9 cellular contexts compared by ENCODE assay signal in the genomic region with DNA sequence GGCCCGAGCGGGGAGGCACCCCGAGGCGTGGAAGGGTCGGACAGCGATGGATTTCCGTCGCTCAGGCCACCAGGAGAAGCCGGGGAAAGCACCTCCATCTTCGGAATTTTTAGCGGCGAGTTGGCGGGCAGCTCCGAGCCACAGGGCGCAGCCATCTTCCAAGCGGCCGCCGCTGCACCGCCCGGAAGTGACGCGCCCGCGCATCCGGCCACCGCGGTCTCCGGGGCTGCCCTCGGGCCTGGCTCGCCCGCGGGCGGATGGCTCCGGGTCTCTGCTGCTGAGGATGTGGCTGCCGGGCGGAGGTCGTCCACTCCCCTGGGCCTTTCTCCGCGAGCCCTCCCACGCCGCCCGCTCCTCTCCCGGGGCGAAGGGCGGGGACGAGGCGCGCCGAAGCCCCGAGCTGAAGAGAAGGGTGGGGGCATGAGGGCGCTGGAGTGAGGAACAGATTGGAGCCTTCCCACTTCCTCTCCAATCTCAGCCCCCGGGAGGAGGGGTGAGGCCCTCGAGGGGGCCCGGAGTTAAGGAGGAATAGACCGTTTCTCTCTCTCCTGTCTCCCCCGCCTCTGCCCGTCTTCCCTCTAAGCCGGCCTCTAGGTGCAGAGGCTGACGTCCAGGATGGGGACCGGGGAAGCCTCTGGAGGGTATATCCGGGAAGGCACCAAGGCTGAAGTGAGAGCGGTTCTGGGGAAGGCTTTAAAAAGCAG. TPM values are rescaled to one million over a fixed set of nuclear protein-coding genes. Genes with fewer than 3 reads are reported as not detected.
DNase-seq lines count a peak whose midpoint lies in the region; ATAC-seq, FAIRE-seq and TF ChIP-seq lines count a peak whose summit lies in the region.
"Had no signal": no experiment of that assay in that cellular context is flagged by ENCODE, and none has a peak within 500 bp of the region (broad histone marks: within the 10 kb centered on the region; RNA-seq: fewer than 3 reads in every experiment).

A gene (minus strand): TSS at position 181 of the 704 bp plus-strand sequence. CDS start 26 bp downstream, at position 155.

- H3K79me2 ChIP-seq in HepG2 (ENCODE audit: insufficient read depth, low read length): peaks cover 46% of the 10 kb centered on the region

- no peak for FAIRE-seq in HepG2 (lab: Jason Lieb, UNC)
- FAIRE-seq: colon had no signal

- peak within 1 kb of the TSS; percentile 93 for H3K4me3 Mint-ChIP-seq in dendritic cell treated with granulocyte-macrophage colony-stimulating factor and Interleukin-4, amounts not matched to agents 40 ng/mL and 50 ng/mL, for 4 days

- peaks cover 20% of the 10 kb centered on the region for H4K20me1 ChIP-seq in HepG2 (ENCODE audit: insufficient read depth, low read length)

- no TSS peak for BruUV-seq in HepG2 (replicated peaks; lab: Mats Ljungman, UMichigan)

- H3K36me3 Mint-ChIP-seq in dendritic cell treated with granulocyte-macrophage colony-stimulating factor and Interleukin-4, amounts not matched to agents 40 ng/mL and 50 ng/mL, for 4 days (ENCODE audit: low read depth): peaks cover 13% of the 10 kb centered on the region

- no peaks in the 10 kb centered on the region for H3K9me3 Mint-ChIP-seq in dendritic cell treated with granulocyte-macrophage colony-stimulating factor and Interleukin-4, amounts not matched to agents 40 ng/mL and 50 ng/mL, for 4 days

- DNase-seq in AG10803 (ENCODE audit: low read depth) (peak; percentile 73), NCI-H510A treated with DMSO at 0.1 percent for 48 hours (lab: John Stamatoyannopoulos, UW) (peak; percentile 69), HepG2 (ENCODE audit: low spot score) (peak; percentile 46)
- DNase-seq in activated CD4-positive, alpha-beta T cell treated with anti-CD3 and anti-CD28 coated beads, Interleukin-2, amount 50 U/mL, for 1 hour: peak; percentile 73
- DNase-seq in stimulated activated CD4-positive, alpha-beta T cell treated with anti-CD3 and anti-CD28 coated beads, Interleukin-4, amount 100 ng/mL, for 1 hour: peak; percentile 80

- peak within 1 kb of the TSS; percentile 77 for H3K4me3 ChIP-seq in AG10803 (ENCODE audit: low read length)
- H3K4me3 ChIP-seq in HepG2 (replicated peaks in 1 of 3; ENCODE audit: insufficient read depth in 1 of 3, low read depth in 2 of 3, low read length in 3 of 3): peak within 1 kb of the TSS; percentile 94 to 96 (median 96)

- H2AFZ ChIP-seq in HepG2 (ENCODE audit: low read length): peak within 1 kb of the TSS; percentile 37

- TF ChIP-seq CTCF in AG10803 (conservative IDR thresholded peaks at IDR 0.05; ENCODE audit: low read length) (no peak), HepG2 (CRISPR knock-in tag; IDR thresholded peaks at IDR 0.05) (no peak; the same call in 1 of the 2 replicates)

- TF ChIP-seq EP300 in HepG2 (IDR thresholded peaks at IDR 0.05; ENCODE audit: low read depth in 2 of 2, low read length in 2 of 2) (peak in 1 of 2 experiments; percentile 10; a peak in 1 of 4 replicates), HepG2 (CRISPR knock-in tag; IDR thresholded peaks at IDR 0.05; ENCODE audit: borderline replicate concordance) (no peak)

- peaks cover 16% of the 10 kb centered on the region for H3K4me1 Mint-ChIP-seq in dendritic cell treated with granulocyte-macrophage colony-stimulating factor and Interleukin-4, amounts not matched to agents 40 ng/mL and 50 ng/mL, for 4 days (ENCODE audit: low read depth)

- H3K9ac ChIP-seq in HepG2 (ENCODE audit: insufficient read depth, low read depth, low read length): peak within 1 kb of the TSS; percentile 88

- CTCF ChIA-PET in HepG2 (lab: Yijun Ruan, JAX; ENCODE audit: low intra/inter-chr PET ratio, low total read pairs): interaction anchor here (0.9 kb wide), 1 partner anchor 54 kb away, joined by 3 read pairs; no protein-coding TSS in a partner anchor

- POLR2A ChIA-PET in HepG2 (lab: Yijun Ruan, JAX): interaction anchor here (0.6 to 2.7 kb wide), 12 partner anchors 15 to 160 kb away, joined by 3 to 14 read pairs (median 5); a partner anchor contains a TSS

- peak; percentile 83 to 96 for TF ChIP-seq POLR2A in HepG2 (IDR thresholded peaks at IDR 0.05; ENCODE audit: insufficient read depth in 1 of 2, low read depth in 2 of 2, low read length in 2 of 2)

- H3K4me1 ChIP-seq in HepG2 (ENCODE audit: insufficient read depth, low read length): peaks cover 46% of the 10 kb centered on the region

- H3K36me3 ChIP-seq in HepG2 (replicated peaks in 1 of 2; ENCODE audit: control insufficient read depth in 1 of 2, insufficient read depth in 2 of 2, low read length in 2 of 2): no peaks in the 10 kb centered on the region

- H3K27ac ChIP-seq in HepG2 (ENCODE audit: extremely low read length, insufficient read depth, low read length): peak within 1 kb of the TSS; percentile 88

- H3K27me3 Mint-ChIP-seq in dendritic cell treated with granulocyte-macrophage colony-stimulating factor and Interleukin-4, amounts not matched to agents 40 ng/mL and 50 ng/mL, for 4 days: peaks cover 28% of the 10 kb centered on the region

- no peaks in the 10 kb centered on the region for H3K9me3 ChIP-seq in HepG2 (ENCODE audit: low read length)

- 0% methylated on average over 18 of the region's 62 CpGs for WGBS in HepG2 (ENCODE audit: low lambda C conversion rate)

- ATAC-seq in GM18909 (IDR thresholded peaks at IDR 0.05; ENCODE audit: poor library complexity, unreplicated experiment) (peak; percentile 92), HG03139 (IDR thresholded peaks at IDR 0.05; ENCODE audit: unreplicated experiment) (peak; percentile 83), HepG2 (peak; percentile 98)

- intact Hi-C loops in dendritic cell treated with granulocyte-macrophage colony-stimulating factor and Interleukin-4, amounts not matched to agents 40 ng/mL and 50 ng/mL, for 4 days (cut with micrococcal nuclease): loop anchor here (1.0 kb wide), 1 partner anchor 127 kb away; a partner anchor contains a TSS
- intact Hi-C loops in HepG2 (cut with micrococcal nuclease; ENCODE audit: unreplicated experiment): loop anchor here (2.0 kb wide), 1 partner anchor 36 kb away; no protein-coding TSS in a partner anchor

- TF ChIP-seq RAD21 in HepG2 (CRISPR knock-in tag; IDR thresholded peaks at IDR 0.05): no peak

- H3K27me3 ChIP-seq in HepG2 (ENCODE audit: control insufficient read depth in 1 of 2, insufficient read depth in 2 of 2, low read length in 2 of 2): no peaks in the 10 kb centered on the region; a peak in 1 of 5 replicates

- peak within 1 kb of the TSS; percentile 97 for H3K4me2 ChIP-seq in HepG2 (ENCODE audit: low read depth, low read length)

- peak within 1 kb of the TSS; percentile 94 for H3K27ac Mint-ChIP-seq in dendritic cell treated with granulocyte-macrophage colony-stimulating factor and Interleukin-4, amounts not matched to agents 40 ng/mL and 50 ng/mL, for 4 days

- in situ Hi-C loops in HepG2 (cut with HindIII; ENCODE audit: extremely low pct_ligation_motif_present, low pct_unique_long_range_greater_than_20kb): no loop called here

TF ChIP-seq in HepG2, 621 proteins besides CTCF, POLR2A, EP300 and RAD21 (continues in another document):
- TF ChIP-seq ZNF329 (CRISPR knock-in tag; IDR thresholded peaks at IDR 0.05; ENCODE audit: low read depth): peak; percentile 48; the same call in 1 of the 2 replicates
- no peak for TF ChIP-seq ZNF124 (CRISPR knock-in tag; IDR thresholded peaks at IDR 0.05)
- TF ChIP-seq NR2C2 (CRISPR knock-in tag; IDR thresholded peaks at IDR 0.05; ENCODE audit: borderline replicate concordance): peak; percentile 41; the same call in 1 of the 2 replicates
- TF ChIP-seq ZNF558 (CRISPR knock-in tag; IDR thresholded peaks at IDR 0.05; ENCODE audit: borderline replicate concordance): peak; percentile 63; the same call in 1 of the 2 replicates
- TF ChIP-seq KDM6A (CRISPR knock-in tag; IDR thresholded peaks at IDR 0.05; ENCODE audit: low read depth): no peak; the same call in 1 of the 2 replicates
- TF ChIP-seq, protein P1, sequence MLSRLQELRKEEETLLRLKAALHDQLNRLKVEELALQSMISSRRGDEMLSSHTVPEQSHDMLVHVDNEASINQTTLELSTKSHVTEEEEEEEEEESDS (CRISPR knock-in tag; IDR thresholded peaks at IDR 0.05; ENCODE audit: borderline replicate concordance): no peak
- no peak; the same call in 1 of the 2 replicates for TF ChIP-seq HCFC1 (IDR thresholded peaks at IDR 0.05; ENCODE audit: low read depth, low read length)
- TF ChIP-seq FOSL2 (CRISPR knock-in tag; IDR thresholded peaks at IDR 0.05): 0 out of 2 replicates have a peak, but pooled peaks have one; percentile 26
- TF ChIP-seq ZNF788 (CRISPR knock-in tag; IDR thresholded peaks at IDR 0.05; ENCODE audit: borderline replicate concordance): peak; percentile 80; the same call in 1 of the 2 replicates
- peak; percentile 62; the same call in 1 of the 2 replicates for TF ChIP-seq IRF2 (CRISPR knock-in tag; IDR thresholded peaks at IDR 0.05)
- no peak for TF ChIP-seq RNF2 (conservative IDR thresholded peaks at IDR 0.05; ENCODE audit: low read depth)
- no peak for TF ChIP-seq CBX2 (IDR thresholded peaks at IDR 0.05; ENCODE audit: low read depth, low read length)
- TF ChIP-seq CBX2 (CRISPR knock-in tag; IDR thresholded peaks at IDR 0.05; ENCODE audit: low read depth): peak; percentile 43; the same call in 1 of the 2 replicates

RNA-seq across cellular contexts. Expression of the gene that starts here (rescaled TPM):
- total RNA-seq in HepG2 (2016; rRNA removed; fragmentation: Illumina TruSeq; extraction: Trizol): 6.8 and 10.1 TPM in 2 replicates
- total RNA-seq in HepG2 (2016; cell fraction: cytosol; rRNA removed; fragmentation: Illumina TruSeq; extraction: Trizol; ENCODE audit: low read depth): 2.0 and 2.6 TPM in 2 replicates
- total RNA-seq in HepG2 (2016; cell fraction: insoluble cytoplasmic fraction; rRNA removed; fragmentation: Illumina TruSeq; extraction: Trizol): 5.6 and 10.3 TPM in 2 replicates
- total RNA-seq in HepG2 (2016; cell fraction: membrane; rRNA removed; fragmentation: Illumina TruSeq; extraction: Trizol): 4.5 and 5.1 TPM in 2 replicates
- total RNA-seq in HepG2 (2016; cell fraction: nucleus; rRNA removed; fragmentation: Illumina TruSeq; extraction: Trizol): 15.8 and 18.9 TPM in 2 replicates
- polyA plus RNA-seq in HepG2 (2011; rRNA removed): 7.5 and 8.7 TPM in 2 replicates
- polyA plus RNA-seq in HepG2 (2011; cell fraction: cytosol; rRNA removed): 2.1 and 2.7 TPM in 2 replicates
- polyA plus RNA-seq in HepG2 (2011; cell fraction: nucleus; rRNA removed): 19.4 and 25.6 TPM in 2 replicates
- 6.6 and 7.1 TPM in 2 replicates for polyA plus RNA-seq in HepG2 (2012)
- 1.8 and 2.2 TPM in 2 replicates for polyA plus RNA-seq in HepG2 (2016; cell fraction: cytosol; fragmentation: Illumina TruSeq; extraction: Trizol; ENCODE audit: low read depth)
- 7.1 and 7.6 TPM in 2 replicates for polyA plus RNA-seq in HepG2 (2016; cell fraction: insoluble cytoplasmic fraction; fragmentation: Illumina TruSeq; extraction: Trizol; ENCODE audit: low read depth)
- 3.7 and 3.8 TPM in 2 replicates for polyA plus RNA-seq in HepG2 (2016; cell fraction: membrane; fragmentation: Illumina TruSeq; extraction: Trizol; ENCODE audit: low read depth)
- 45.5 and 49.8 TPM in 2 replicates for polyA plus RNA-seq in HepG2 (2016; cell fraction: nucleus; fragmentation: Illumina TruSeq; extraction: Trizol; ENCODE audit: insufficient read depth, low read depth)
- 1.6 and 4.0 TPM in 2 replicates for polyA minus RNA-seq in HepG2 (2011; rRNA and poly(A)+ RNA removed; ENCODE audit: low replicate concordance)
- polyA minus RNA-seq in HepG2 (2011; cell fraction: cytosol; rRNA and poly(A)+ RNA removed): 2.7 and 4.0 TPM in 2 replicates
- 14.8 and 19.6 TPM in 2 replicates for polyA minus RNA-seq in HepG2 (2011; cell fraction: nucleus; rRNA and poly(A)+ RNA removed)

Comparison
In these comparisons a context has a peak if more than half of its experiments do, and no peak if none do; other contexts are left out.
1. Peak in every context shown above with its lines: DNase-seq, ATAC-seq, H3K4me3 ChIP-seq and H3K27ac ChIP-seq.